25 cellular contexts compared by ENCODE assay signal in the genomic region with DNA sequence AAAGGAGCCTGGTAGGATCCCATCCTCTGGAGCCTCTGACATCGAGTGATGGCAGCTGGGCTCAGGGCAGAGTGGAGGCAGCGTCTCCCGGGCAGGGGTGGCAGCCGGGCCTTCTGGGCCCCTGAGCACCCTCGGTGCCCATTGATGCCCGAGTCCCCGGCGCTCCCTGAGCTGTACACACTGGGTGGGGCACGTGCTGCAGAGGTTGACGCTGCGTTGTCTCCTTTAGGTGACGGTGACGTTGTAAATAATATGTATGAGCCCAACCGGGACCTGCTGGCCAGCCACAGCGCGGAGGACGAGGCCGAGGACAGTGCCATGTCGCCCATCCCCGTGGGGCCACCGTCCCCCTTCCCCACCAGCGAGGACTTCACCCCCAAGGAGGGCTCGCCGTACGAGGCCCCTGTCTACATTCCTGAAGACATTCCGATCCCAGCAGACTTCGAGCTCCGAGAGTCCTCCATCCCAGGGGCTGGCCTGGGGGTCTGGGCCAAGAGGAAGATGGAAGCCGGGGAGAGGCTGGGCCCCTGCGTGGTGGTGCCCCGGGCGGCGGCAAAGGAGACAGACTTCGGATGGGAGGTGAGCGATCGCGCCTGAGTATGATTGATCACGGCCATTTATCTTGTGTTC.
DNase-seq lines count a peak whose midpoint lies in the region; TF ChIP-seq lines count a peak whose summit lies in the region.
"Had no signal": no experiment of that assay in that cellular context is flagged by ENCODE, and none has a peak within 500 bp of the region (broad histone marks: within the 10 kb centered on the region; RNA-seq: fewer than 3 reads in every experiment).

No MANE protein-coding gene starts in this region.

- H3K9ac ChIP-seq in smooth muscle cell (ENCODE audit: low read depth), result no peak overlapping the region
- H3K9ac ChIP-seq: parathyroid adenoma had no signal

- TF ChIP-seq CTCF in C4-2B (conservative IDR thresholded peaks at IDR 0.05) (no peak), chondrocyte (IDR thresholded peaks at IDR 0.05) (no peak), mesothelial cell of epicardium (IDR thresholded peaks at IDR 0.05; ENCODE audit: unreplicated experiment) (no peak), smooth muscle cell (IDR thresholded peaks at IDR 0.05; ENCODE audit: borderline replicate concordance, insufficient read depth, poor library complexity, severe bottlenecking) (no peak)

- H3K27ac ChIP-seq in C4-2B (peak overlapping the region; percentile 56; the same call in 1 of the 2 replicates), smooth muscle cell (ENCODE audit: low read depth) (no peak overlapping the region)
- H3K27ac ChIP-seq: brain microvascular endothelial cell, parathyroid adenoma had no signal

- no peaks in the 10 kb centered on the region for H4K20me1 ChIP-seq in smooth muscle cell (ENCODE audit: low read depth)

- H3K27ac Mint-ChIP-seq in chondrocyte (ENCODE audit: unreplicated experiment) (peak overlapping the region; percentile 85), mesothelial cell of epicardium (peak overlapping the region; percentile 86)
- H3K27ac Mint-ChIP-seq: dendritic cell treated with granulocyte-macrophage colony-stimulating factor and Interleukin-4, amounts not matched to agents 40 ng/mL and 50 ng/mL, for 4 days; natural killer cell treated with Interleukin-12 subunit alpha and Interleukin-12 subunit beta and Interleukin-15 and Interleukin-18, amount 100 ng/mL, for 72 hours had no signal

- H3K4me1 ChIP-seq in smooth muscle cell (ENCODE audit: low read depth), result peaks cover 3% of the 10 kb centered on the region
- H3K4me1 ChIP-seq: gastrocnemius medialis, parathyroid adenoma had no signal

- no peaks in the 10 kb centered on the region for H3K9me3 ChIP-seq in smooth muscle cell (replicated peaks; ENCODE audit: low read depth)
- H3K9me3 ChIP-seq: gastrocnemius medialis, upper lobe of left lung had no signal

- peak overlapping the region; percentile 67 for H3K4me2 ChIP-seq in smooth muscle cell

- H3K36me3 Mint-ChIP-seq in chondrocyte (ENCODE audit: low read depth), result peaks cover 1% of the 10 kb centered on the region
- no peaks in the 10 kb centered on the region for H3K36me3 Mint-ChIP-seq in mesothelial cell of epicardium
- H3K36me3 Mint-ChIP-seq: natural killer cell treated with Interleukin-12 subunit alpha and Interleukin-12 subunit beta and Interleukin-15 and Interleukin-18, amount 100 ng/mL, for 72 hours had no signal

- H3K79me2 ChIP-seq in smooth muscle cell (ENCODE audit: low read depth), result no peaks in the 10 kb centered on the region
- H3K79me2 ChIP-seq: parathyroid adenoma had no signal

- DNase-seq in chondrocyte (ENCODE audit: low spot score) (no peak), mesothelial cell of epicardium (ENCODE audit: low spot score in 2 of 2, unreplicated experiment in 2 of 2) (peak in 1 of 2 experiments; percentile 57), smooth muscle cell (lab: John Stamatoyannopoulos, UW; ENCODE audit: unreplicated experiment) (no peak), NCI-H187 (lab: John Stamatoyannopoulos, UW) (no peak), hepatic stellate cell (ENCODE audit: low spot score) (no peak), NCI-H1694 (lab: John Stamatoyannopoulos, UW) (no peak)
- no peak for DNase-seq in activated CD4-positive, alpha-beta T cell treated with anti-CD3 and anti-CD28 coated beads, Interleukin-2, amount 50 U/mL, for 48 hours
- DNase-seq: ACHN; activated CD8-positive, alpha-beta memory T cell treated with anti-CD3 and anti-CD28 coated beads for 24 hours; activated effector memory CD4-positive, alpha-beta T cell treated with Interleukin-2 at 50 U/mL for 16 hours; DMS79 treated with DMSO at 0.1 percent for 48 hours; GF-D8; NCI-H2171; NCI-H510A treated with DMSO at 0.1 percent for 48 hours; stimulated activated CD4-positive, alpha-beta T cell treated with anti-CD3 and anti-CD28 coated beads, Interleukin-15, amount 100 ng/mL, for 24 hours; stimulated activated naive CD4-positive, alpha-beta T cell treated with Interleukin-2 at 50 U/mL for 16 hours; T-helper 2 cell had no signal

- H3K4me1 Mint-ChIP-seq in chondrocyte (ENCODE audit: low read depth) (peaks cover 29% of the 10 kb centered on the region), mesothelial cell of epicardium (peaks cover 33% of the 10 kb centered on the region)

- WGBS in smooth muscle cell (ENCODE audit: low lambda C conversion rate), result 97% methylated on average over 30 of the region's 38 CpGs

- H3K27me3 ChIP-seq in smooth muscle cell (ENCODE audit: low read depth), result no peaks in the 10 kb centered on the region
- H3K27me3 ChIP-seq: brain microvascular endothelial cell, upper lobe of left lung had no signal

- H3K4me3 Mint-ChIP-seq in chondrocyte (ENCODE audit: unreplicated experiment) (peak overlapping the region; percentile 35), mesothelial cell of epicardium (peak overlapping the region; percentile 46)
- H3K4me3 Mint-ChIP-seq: dendritic cell treated with granulocyte-macrophage colony-stimulating factor and Interleukin-4, amounts not matched to agents 40 ng/mL and 50 ng/mL, for 4 days; H9; natural killer cell treated with Interleukin-12 subunit alpha and Interleukin-12 subunit beta and Interleukin-15 and Interleukin-18, amount 100 ng/mL, for 72 hours had no signal

- H3K27me3 Mint-ChIP-seq in chondrocyte (ENCODE audit: low read depth) (no peaks in the 10 kb centered on the region), mesothelial cell of epicardium (ENCODE audit: low read depth) (peaks cover 3% of the 10 kb centered on the region)

- H2AFZ ChIP-seq in smooth muscle cell (ENCODE audit: low read depth), result no peak overlapping the region
- H2AFZ ChIP-seq: parathyroid adenoma had no signal

- no peaks in the 10 kb centered on the region for H3K36me3 ChIP-seq in smooth muscle cell (ENCODE audit: low read depth)
- H3K36me3 ChIP-seq: brain microvascular endothelial cell, gastrocnemius medialis, upper lobe of left lung had no signal

- no peaks in the 10 kb centered on the region for H3F3A ChIP-seq in smooth muscle cell (ENCODE audit: low read depth)

- no peak overlapping the region for H3K4me3 ChIP-seq in smooth muscle cell

- no peaks in the 10 kb centered on the region for H3K9me3 Mint-ChIP-seq in chondrocyte (ENCODE audit: low read depth)
- no peaks in the 10 kb centered on the region for H3K9me3 Mint-ChIP-seq in mesothelial cell of epicardium
- H3K9me3 Mint-ChIP-seq: dendritic cell treated with granulocyte-macrophage colony-stimulating factor and Interleukin-4, amounts not matched to agents 40 ng/mL and 50 ng/mL, for 4 days; H9; natural killer cell treated with Interleukin-12 subunit alpha and Interleukin-12 subunit beta and Interleukin-15 and Interleukin-18, amount 100 ng/mL, for 72 hours had no signal
